26 cellular contexts compared by ENCODE assay signal in the genomic region with DNA sequence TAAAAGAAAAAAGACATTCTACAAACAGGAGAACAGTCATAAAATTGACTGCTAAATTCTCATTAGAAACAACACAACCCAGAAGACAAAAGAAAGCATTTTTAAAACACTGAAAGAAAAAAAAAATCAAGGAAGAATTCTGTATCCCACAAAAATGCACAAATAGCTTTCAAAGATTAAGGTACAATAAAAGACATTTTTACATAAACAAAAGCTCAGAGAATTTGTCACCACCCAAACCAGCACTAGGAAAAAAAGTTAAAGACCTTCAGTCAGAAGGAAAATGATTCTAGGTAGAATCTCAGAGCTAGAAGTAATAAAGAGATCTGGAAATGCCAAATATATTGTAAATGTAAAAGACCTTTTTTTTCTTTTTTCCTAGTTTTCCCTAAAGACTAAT.
"Had no signal": no experiment of that assay in that cellular context is flagged by ENCODE, and none has a peak within 500 bp of the region (broad histone marks: within the 10 kb centered on the region; RNA-seq: fewer than 3 reads in every experiment).

No MANE protein-coding gene starts in this region.

- H3K4me3 ChIP-seq: colonic mucosa, coronary artery, dorsolateral prefrontal cortex, esophagus muscularis mucosa, esophagus squamous epithelium, gastrocnemius medialis, gastroesophageal sphincter, heart left ventricle, heart right ventricle had no signal

- H3K27me3 ChIP-seq: colonic mucosa, esophagus muscularis mucosa, gastrocnemius medialis, gastroesophageal sphincter, heart left ventricle, heart right ventricle had no signal

- H3K27ac ChIP-seq: colonic mucosa, coronary artery, dorsolateral prefrontal cortex, epithelial cell of prostate, esophagus muscularis mucosa, esophagus squamous epithelium, foreskin keratinocyte, gastrocnemius medialis, gastroesophageal sphincter, heart left ventricle, heart right ventricle had no signal

- H3K36me3 ChIP-seq: colonic mucosa, esophagus muscularis mucosa, esophagus squamous epithelium, gastrocnemius medialis, gastroesophageal sphincter, heart left ventricle, heart right ventricle had no signal

- FAIRE-seq: colon, endometrium, endothelial cell of umbilical vein had no signal

- H3K4me1 ChIP-seq: colonic mucosa, esophagus muscularis mucosa, esophagus squamous epithelium, foreskin keratinocyte, gastrocnemius medialis, gastroesophageal sphincter had no signal

- H3K9me3 ChIP-seq: colonic mucosa, esophagus squamous epithelium had no signal

- DNase-seq: colonic mucosa; cortex of kidney; dermis blood vessel endothelial cell; dorsolateral prefrontal cortex; effector CD4-positive, alpha-beta T cell; effector CD8-positive, alpha-beta T cell; effector memory CD4-positive, alpha-beta T cell; effector memory CD8-positive, alpha-beta T cell; endodermal cell; erythroblast; esophagus squamous epithelium; foreskin fibroblast; foreskin keratinocyte; foreskin melanocyte; gastrocnemius medialis; glutamatergic neuron; head of caudate nucleus; heart left ventricle; heart right ventricle had no signal
